1 cellular context compared by ENCODE assay signal in genomic region chr16:85334718-85335583, GRCh38.
TF ChIP-seq lines count a peak whose summit lies in the region.

No MANE protein-coding gene starts in this region.

TF ChIP-seq in GM23338, 12 proteins besides CTCF, POLR2A, EP300 and RAD21 (continued from another document):
- TF ChIP-seq REST (IDR thresholded peaks at IDR 0.05; ENCODE audit: unreplicated experiment) (no peak), ETS1 (IDR thresholded peaks at IDR 0.05) (0 out of 2 replicates have a peak, but pooled peaks have one; percentile 13)
